In genomic region chr6:139240161-139241010, GRCh38 we compare ENCODE assay signal across 10 cellular contexts. TPM values are rescaled to one million over a fixed set of nuclear protein-coding genes. Genes with fewer than 3 reads are reported as not detected.
DNase-seq lines count a peak whose midpoint lies in the region; ATAC-seq, FAIRE-seq and TF ChIP-seq lines count a peak whose summit lies in the region.
"Had no signal": no experiment of that assay in that cellular context is flagged by ENCODE, and none has a peak within 500 bp of the region (broad histone marks: within the 10 kb centered on the region; RNA-seq: fewer than 3 reads in every experiment).

No MANE protein-coding gene starts in this region.

- intact Hi-C loops in tibial artery (cut with DNase I; ENCODE audit: low total_unique reads) = no loop called here

- no peaks in the 10 kb centered on the region for H3K9me3 Mint-ChIP-seq in activated naive CD8-positive, alpha-beta T cell treated with anti-CD3 and anti-CD28 coated beads for 36 hours
- H3K9me3 Mint-ChIP-seq: activated T-cell treated with anti-CD3 and anti-CD28 coated beads, Interleukin-2, amount 50 U/mL, for 24 hours had no signal

- no peak for ATAC-seq in HG02678 (IDR thresholded peaks at IDR 0.05; ENCODE audit: unreplicated experiment)

- no peaks in the 10 kb centered on the region for H3K36me3 Mint-ChIP-seq in activated naive CD8-positive, alpha-beta T cell treated with anti-CD3 and anti-CD28 coated beads for 36 hours

- peaks cover 8% of the 10 kb centered on the region for H3K4me1 Mint-ChIP-seq in activated naive CD8-positive, alpha-beta T cell treated with anti-CD3 and anti-CD28 coated beads for 36 hours

- H3K4me3 Mint-ChIP-seq in activated naive CD8-positive, alpha-beta T cell treated with anti-CD3 and anti-CD28 coated beads for 36 hours = no peak overlapping the region
- H3K4me3 Mint-ChIP-seq: activated T-cell treated with anti-CD3 and anti-CD28 coated beads, Interleukin-2, amount 50 U/mL, for 24 hours had no signal

- H3K27me3 Mint-ChIP-seq in activated naive CD8-positive, alpha-beta T cell treated with anti-CD3 and anti-CD28 coated beads for 36 hours = no peaks in the 10 kb centered on the region
- H3K27me3 Mint-ChIP-seq: activated T-cell treated with anti-CD3 and anti-CD28 coated beads, Interleukin-2, amount 50 U/mL, for 24 hours had no signal

- DNase-seq in NOMO-1 treated with DMSO at 0.1 percent for 48 hours (lab: John Stamatoyannopoulos, UW; ENCODE audit: unreplicated experiment) (peak; percentile 7), NOMO-1 treated with dmso at 0.1 percent for 144 hours (lab: John Stamatoyannopoulos, UW; ENCODE audit: unreplicated experiment) (no peak), fibroblast of the aortic adventitia (ENCODE audit: low read depth) (peak; percentile 92), tibial artery (no peak), RCC 7860 (ENCODE audit: low spot score) (no peak)
- DNase-seq in activated naive CD8-positive, alpha-beta T cell treated with anti-CD3 and anti-CD28 coated beads for 36 hours = no peak
- DNase-seq: activated T-cell treated with anti-CD3 and anti-CD28 coated beads, Interleukin-2, amount 50 U/mL, for 24 hours had no signal

- no peak overlapping the region for H3K27ac Mint-ChIP-seq in activated naive CD8-positive, alpha-beta T cell treated with anti-CD3 and anti-CD28 coated beads for 36 hours
- H3K27ac Mint-ChIP-seq: activated T-cell treated with anti-CD3 and anti-CD28 coated beads, Interleukin-2, amount 50 U/mL, for 24 hours had no signal

- H3K9me3 ChIP-seq in tibial artery = no peaks in the 10 kb centered on the region
- H3K9me3 ChIP-seq: vagina had no signal

- H3K27ac ChIP-seq in tibial artery = peak overlapping the region; percentile 51 to 60
- H3K27ac ChIP-seq: vagina had no signal

- no peak for FAIRE-seq in RCC 7860 (lab: Jason Lieb, UNC)

- TF ChIP-seq CTCF in fibroblast of the aortic adventitia (IDR thresholded peaks at IDR 0.05; ENCODE audit: insufficient read depth, low read length) (no peak), tibial artery (IDR thresholded peaks at IDR 0.05) (no peak)

- no peaks in the 10 kb centered on the region for H3K27me3 ChIP-seq in tibial artery
- H3K27me3 ChIP-seq: vagina had no signal

- H3K4me1 ChIP-seq in tibial artery = peaks cover 0 to 29% (median 8%) of the 10 kb centered on the region in 4 donors
- H3K4me1 ChIP-seq: vagina had no signal

- H3K4me3 ChIP-seq in fibroblast of the aortic adventitia (ENCODE audit: low read depth, low read length) (no peak overlapping the region), tibial artery (no peak overlapping the region)
- H3K4me3 ChIP-seq: vagina had no signal

- H3K36me3 ChIP-seq in tibial artery = no peaks in the 10 kb centered on the region
- H3K36me3 ChIP-seq: vagina had no signal

TF ChIP-seq in PFSK-1, 5 proteins besides CTCF, POLR2A, EP300 and RAD21:
- peak; percentile 36; the same call in 1 of the 2 replicates for TF ChIP-seq SIN3A (IDR thresholded peaks at IDR 0.05; ENCODE audit: borderline replicate concordance, insufficient read depth, low read length)
- no peak for TF ChIP-seq TAF1 (IDR thresholded peaks at IDR 0.05; ENCODE audit: borderline replicate concordance, insufficient read depth, low read length)
- TF ChIP-seq, protein P1, sequence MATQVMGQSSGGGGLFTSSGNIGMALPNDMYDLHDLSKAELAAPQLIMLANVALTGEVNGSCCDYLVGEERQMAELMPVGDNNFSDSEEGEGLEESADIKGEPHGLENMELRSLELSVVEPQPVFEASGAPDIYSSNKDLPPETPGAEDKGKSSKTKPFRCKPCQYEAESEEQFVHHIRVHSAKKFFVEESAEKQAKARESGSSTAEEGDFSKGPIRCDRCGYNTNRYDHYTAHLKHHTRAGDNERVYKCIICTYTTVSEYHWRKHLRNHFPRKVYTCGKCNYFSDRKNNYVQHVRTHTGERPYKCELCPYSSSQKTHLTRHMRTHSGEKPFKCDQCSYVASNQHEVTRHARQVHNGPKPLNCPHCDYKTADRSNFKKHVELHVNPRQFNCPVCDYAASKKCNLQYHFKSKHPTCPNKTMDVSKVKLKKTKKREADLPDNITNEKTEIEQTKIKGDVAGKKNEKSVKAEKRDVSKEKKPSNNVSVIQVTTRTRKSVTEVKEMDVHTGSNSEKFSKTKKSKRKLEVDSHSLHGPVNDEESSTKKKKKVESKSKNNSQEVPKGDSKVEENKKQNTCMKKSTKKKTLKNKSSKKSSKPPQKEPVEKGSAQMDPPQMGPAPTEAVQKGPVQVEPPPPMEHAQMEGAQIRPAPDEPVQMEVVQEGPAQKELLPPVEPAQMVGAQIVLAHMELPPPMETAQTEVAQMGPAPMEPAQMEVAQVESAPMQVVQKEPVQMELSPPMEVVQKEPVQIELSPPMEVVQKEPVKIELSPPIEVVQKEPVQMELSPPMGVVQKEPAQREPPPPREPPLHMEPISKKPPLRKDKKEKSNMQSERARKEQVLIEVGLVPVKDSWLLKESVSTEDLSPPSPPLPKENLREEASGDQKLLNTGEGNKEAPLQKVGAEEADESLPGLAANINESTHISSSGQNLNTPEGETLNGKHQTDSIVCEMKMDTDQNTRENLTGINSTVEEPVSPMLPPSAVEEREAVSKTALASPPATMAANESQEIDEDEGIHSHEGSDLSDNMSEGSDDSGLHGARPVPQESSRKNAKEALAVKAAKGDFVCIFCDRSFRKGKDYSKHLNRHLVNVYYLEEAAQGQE (IDR thresholded peaks at IDR 0.05; ENCODE audit: insufficient read depth in 1 of 2, low read depth in 2 of 2, low read length in 2 of 2) = peak in 1 of 2 experiments; percentile 22; a peak in 1 of 4 replicates

RNA-seq across cellular contexts. Expression of gene TXLNB, which starts 51.4 kb away (rescaled TPM):
- polyA plus RNA-seq in PFSK-1 (2012; ENCODE audit: insufficient read length, low read depth) = not detected
- total RNA-seq in fibroblast of the aortic adventitia (ENCODE audit: low replicate concordance) = 0.33 and 0.36 TPM in 2 replicates
- total RNA-seq in activated naive CD8-positive, alpha-beta T cell treated with anti-CD3 and anti-CD28 coated beads for 36 hours = under 1 TPM; 0.18 to 0.19 TPM

Comparison
In these comparisons a context has a peak if more than half of its experiments do, and no peak if none do; other contexts are left out.
1. DNase-seq: peak in NOMO-1 treated with DMSO at 0.1 percent for 48 hours (single experiment) and fibroblast of the aortic adventitia (single experiment); none in NOMO-1 treated with dmso at 0.1 percent for 144 hours (single experiment), tibial artery (0 of 2), RCC 7860 (single experiment) and activated naive CD8-positive, alpha-beta T cell treated with anti-CD3 and anti-CD28 coated beads for 36 hours (single experiment).